Comparison of ENCODE assay signal across 8 cellular contexts in the genomic region with DNA sequence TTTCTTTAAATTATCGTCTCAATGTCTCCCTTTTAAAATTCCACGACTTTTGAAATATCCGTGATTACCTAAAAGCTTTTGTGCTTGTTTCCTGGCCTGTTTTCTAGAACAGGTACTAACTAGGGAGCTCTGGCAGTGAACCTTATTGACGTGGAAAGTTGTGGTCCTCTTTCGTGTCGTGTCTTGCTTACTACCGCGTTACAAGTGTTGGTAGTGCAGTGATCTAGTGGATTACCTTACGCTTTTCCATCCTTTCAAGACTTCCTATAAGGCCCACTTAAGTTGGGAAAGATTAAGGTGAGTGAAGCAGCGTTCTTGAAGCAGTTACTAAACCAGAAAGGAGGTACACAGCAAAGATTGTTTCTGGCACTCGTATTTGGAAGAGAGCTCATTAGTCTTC. TPM values are rescaled to one million over a fixed set of nuclear protein-coding genes. Genes with fewer than 3 reads are reported as not detected.
DNase-seq lines count a peak whose midpoint lies in the region; ATAC-seq and TF ChIP-seq lines count a peak whose summit lies in the region.

No MANE protein-coding gene starts in this region.

- H3K27ac Mint-ChIP-seq in H9: peak overlapping the region; percentile 17 to 85 (median 70); a peak in 3 of 7 replicates
- peak overlapping the region; percentile 84 for H3K27ac Mint-ChIP-seq in activated naive CD8-positive, alpha-beta T cell treated with anti-CD3 and anti-CD28 coated beads, Interleukin-2, amount 10 ng/mL, durations not matched to agents 7 days and 5 days

- no CpG with 5 or more reads among the region's 11 CpGs for WGBS in H9 (ENCODE audit: extremely low coverage, insufficient read length, low lambda C conversion rate)

- no peaks in the 10 kb centered on the region; the same call in 1 of the 2 replicates for H3K27me3 Mint-ChIP-seq in H9 (ENCODE audit: low read depth)
- H3K27me3 Mint-ChIP-seq in activated naive CD8-positive, alpha-beta T cell treated with anti-CD3 and anti-CD28 coated beads, Interleukin-2, amount 10 ng/mL, durations not matched to agents 7 days and 5 days: no peaks in the 10 kb centered on the region

- H3K27ac ChIP-seq in H9 (ENCODE audit: insufficient read length, low read depth, low read length): no peak overlapping the region

- no peaks in the 10 kb centered on the region for H4K20me1 ChIP-seq in H9 (ENCODE audit: control insufficient read depth, insufficient read depth, insufficient read length)

- H3K23me2 ChIP-seq in H9 (ENCODE audit: insufficient read length, low read depth, low read length, poor library complexity, severe bottlenecking): peaks cover 14% of the 10 kb centered on the region

- no peak for TF ChIP-seq POLR2A in GM18505 (IDR thresholded peaks at IDR 0.05; ENCODE audit: borderline replicate concordance, extremely low read depth, insufficient read depth, insufficient read length)

- peak overlapping the region; percentile 83 for H3K9ac ChIP-seq in H9 (ENCODE audit: extremely low read depth, insufficient read length, low read length)

- no peak overlapping the region for H3K23ac ChIP-seq in H9 (ENCODE audit: insufficient read length, low read depth, low read length)

- ATAC-seq in activated naive CD8-positive, alpha-beta T cell treated with anti-CD3 and anti-CD28 coated beads, Interleukin-2, amount 10 ng/mL, durations not matched to agents 7 days and 5 days (ENCODE audit: low read depth): no peak
- ATAC-seq in omental fat pad (ENCODE audit: low FRiP score) (no peak), GM18505 (IDR thresholded peaks at IDR 0.05; ENCODE audit: unreplicated experiment) (no peak)

- H2BK12ac ChIP-seq in H9 (ENCODE audit: insufficient read length, low read depth, low read length): no peak overlapping the region

- H3K79me2 ChIP-seq in H9 (ENCODE audit: insufficient read depth, low read length): peaks cover 8% of the 10 kb centered on the region; the same call in 1 of the 2 replicates

- TF ChIP-seq CTCF in H9 (conservative IDR thresholded peaks at IDR 0.05): no peak
- TF ChIP-seq CTCF in omental fat pad (IDR thresholded peaks at IDR 0.05): no peak

- H2AFZ ChIP-seq in H9 (ENCODE audit: low read length): no peak overlapping the region

- peak overlapping the region; percentile 97 for H3K4me2 ChIP-seq in H9 (ENCODE audit: insufficient read depth, insufficient read length, low read length)

- peak overlapping the region; percentile 5; the same call in 1 of the 2 replicates for H3K14ac ChIP-seq in H9 (ENCODE audit: insufficient read depth, low read length)

- no peak overlapping the region for H3K4ac ChIP-seq in H9 (ENCODE audit: low read depth, low read length)

- H2BK120ac ChIP-seq in H9 (ENCODE audit: low read depth, low read length, poor library complexity, severe bottlenecking): no peak overlapping the region

- H3K4me1 ChIP-seq in H9 (ENCODE audit: insufficient read depth, low read length): peaks cover 12% of the 10 kb centered on the region; the same call in 1 of the 2 replicates

- H2AK5ac ChIP-seq in H9 (ENCODE audit: insufficient read length, low read length): no peak overlapping the region

- H4K5ac ChIP-seq in H9 (ENCODE audit: insufficient read length, low read depth, low read length): no peak overlapping the region

- no peak overlapping the region for H2BK15ac ChIP-seq in H9 (ENCODE audit: low read depth, low read length)

- H2BK20ac ChIP-seq in H9 (ENCODE audit: low read depth, low read length, poor library complexity, severe bottlenecking): no peak overlapping the region

- H3K18ac ChIP-seq in H9 (ENCODE audit: insufficient read length, low read depth, low read length): no peak overlapping the region

- peaks cover 11 to 34% (median 21%) of the 10 kb centered on the region in 3 experiments; a peak in 6 of 7 replicates for H3K36me3 Mint-ChIP-seq in H9 (ENCODE audit: insufficient read depth in 1 of 3, low read depth in 3 of 3)
- peaks cover 39% of the 10 kb centered on the region for H3K36me3 Mint-ChIP-seq in activated naive CD8-positive, alpha-beta T cell treated with anti-CD3 and anti-CD28 coated beads, Interleukin-2, amount 10 ng/mL, durations not matched to agents 7 days and 5 days

- peaks cover 40 to 41% of the 10 kb centered on the region in 2 experiments for H3K4me1 Mint-ChIP-seq in H9
- peaks cover 25% of the 10 kb centered on the region for H3K4me1 Mint-ChIP-seq in activated naive CD8-positive, alpha-beta T cell treated with anti-CD3 and anti-CD28 coated beads, Interleukin-2, amount 10 ng/mL, durations not matched to agents 7 days and 5 days

- H3K4me3 Mint-ChIP-seq in H9: peak overlapping the region; percentile 87 to 92
- H3K4me3 Mint-ChIP-seq in activated naive CD8-positive, alpha-beta T cell treated with anti-CD3 and anti-CD28 coated beads, Interleukin-2, amount 10 ng/mL, durations not matched to agents 7 days and 5 days: peak overlapping the region; percentile 85

- no peak overlapping the region for H4K8ac ChIP-seq in H9 (replicated peaks; ENCODE audit: insufficient read length, low read depth, low read length)

- POLR2A ChIA-PET in activated naive CD8-positive, alpha-beta T cell treated with anti-CD3 and anti-CD28 coated beads, Interleukin-2, amount 10 ng/mL, durations not matched to agents 7 days and 5 days (lab: Charles Lee): interaction anchor here (1.3 to 6.1 kb wide), 2 partner anchors 27 to 64 kb away, joined by 4 to 103 read pairs; partner anchors contain the start of gene PM20D2

- H4K91ac ChIP-seq in H9 (ENCODE audit: insufficient read length, low read depth, low read length): no peak overlapping the region

- no peaks in the 10 kb centered on the region for H3K79me1 ChIP-seq in H9 (ENCODE audit: insufficient read depth, low read depth, low read length, poor library complexity, severe bottlenecking)

- peak overlapping the region; percentile 55 for H3T11ph ChIP-seq in H9 (ENCODE audit: low read length)

- DNase-seq in Ammon's horn (ENCODE audit: low spot score) (peak; percentile 11), H9 (no peak), iris pigment epithelial cell (ENCODE audit: low read depth) (peak; percentile 35), omental fat pad (ENCODE audit: low spot score) (no peak), NCI-H2107 (lab: John Stamatoyannopoulos, UW) (no peak)
- DNase-seq in activated naive CD8-positive, alpha-beta T cell treated with anti-CD3 and anti-CD28 coated beads, Interleukin-2, amount 10 ng/mL, durations not matched to agents 7 days and 5 days: no peak
- peak; percentile 0 for DNase-seq in stimulated activated naive CD4-positive, alpha-beta T cell treated with Interleukin-2 at 50 U/mL for 16 hours (lab: John Stamatoyannopoulos, UW)

- no peak overlapping the region for H2BK5ac ChIP-seq in H9 (ENCODE audit: insufficient read length, low read length)

- no peaks in the 10 kb centered on the region for H3K27me3 ChIP-seq in H9 (ENCODE audit: insufficient read depth, low read length)

- H3K56ac ChIP-seq in H9 (ENCODE audit: insufficient read length, low read depth, low read length): no peak overlapping the region

- H3K9me3 Mint-ChIP-seq in H9: no peaks in the 10 kb centered on the region
- H3K9me3 Mint-ChIP-seq in activated naive CD8-positive, alpha-beta T cell treated with anti-CD3 and anti-CD28 coated beads, Interleukin-2, amount 10 ng/mL, durations not matched to agents 7 days and 5 days: no peaks in the 10 kb centered on the region

- no peaks in the 10 kb centered on the region for H3K9me3 ChIP-seq in H9 (ENCODE audit: control insufficient read depth, low read depth, low read length)

RNA-seq across cellular contexts. Expression of gene PNRC1, which starts 1.9 kb away (rescaled TPM):
- total RNA-seq in H9 (2021) (56.7 and 57.4 TPM in 2 replicates), omental fat pad (100 to 1,000 TPM; 179 to 395 (median 279) TPM)
- total RNA-seq in activated naive CD8-positive, alpha-beta T cell treated with anti-CD3 and anti-CD28 coated beads, Interleukin-2, amount 10 ng/mL, durations not matched to agents 7 days and 5 days: 100 to 1,000 TPM; 233 to 264 TPM

RNA-seq across cellular contexts. Expression of gene SRSF12, which starts 35.4 kb away (rescaled TPM):
- 7.5 and 7.6 TPM in 2 replicates for total RNA-seq in H9 (2021)
- not detected for total RNA-seq in activated naive CD8-positive, alpha-beta T cell treated with anti-CD3 and anti-CD28 coated beads, Interleukin-2, amount 10 ng/mL, durations not matched to agents 7 days and 5 days
- total RNA-seq in omental fat pad: 1 to 10 TPM in 2 of 4 donors, under 1 TPM in 1, not detected in 1; 0.25 to 3.4 (median 3.2) TPM

Comparison
In these comparisons a context has a peak if more than half of its experiments do, and no peak if none do; other contexts are left out.
1. DNase-seq: peak in Ammon's horn (single experiment), iris pigment epithelial cell (single experiment) and stimulated activated naive CD4-positive, alpha-beta T cell treated with Interleukin-2 at 50 U/mL for 16 hours (single experiment); none in H9 (single experiment), activated naive CD8-positive, alpha-beta T cell treated with anti-CD3 and anti-CD28 coated beads, Interleukin-2, amount 10 ng/mL, durations not matched to agents 7 days and 5 days (single experiment), omental fat pad (single experiment) and NCI-H2107 (single experiment).